Comparison of ENCODE assay signal across 1 cellular context in the genomic region with DNA sequence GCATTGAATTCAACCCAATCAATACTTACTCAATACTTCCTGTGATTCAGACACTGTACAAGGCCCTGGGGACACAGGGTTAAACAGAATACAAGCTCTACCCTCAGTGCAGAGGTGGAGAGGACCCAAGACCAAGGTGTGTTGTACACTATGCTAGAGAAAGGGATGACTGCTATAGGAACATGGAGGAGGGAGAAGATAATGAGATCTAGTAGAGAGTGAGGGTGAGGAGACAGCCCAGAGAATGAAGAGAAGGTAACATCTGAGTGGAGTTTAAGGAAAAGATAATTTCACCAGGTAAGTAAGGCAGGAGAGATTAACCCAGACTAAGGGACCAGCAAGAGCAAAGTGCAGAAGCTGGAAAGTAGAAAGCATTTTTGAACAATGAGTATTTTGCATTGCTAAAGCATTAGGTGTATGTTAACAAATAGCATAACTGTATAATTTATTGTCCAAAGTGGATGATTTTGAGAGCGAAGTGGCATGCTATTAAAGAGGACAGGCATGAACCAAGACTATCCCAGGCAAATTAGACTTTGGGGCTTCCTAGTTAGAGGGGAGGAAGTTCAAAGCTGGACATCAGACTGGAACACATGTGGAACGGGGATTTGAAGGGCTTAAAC.
TF ChIP-seq lines count a peak whose summit lies in the region.

No MANE protein-coding gene starts in this region.

TF ChIP-seq in IMR-90, 13 proteins besides CTCF, POLR2A, EP300 and RAD21:
- TF ChIP-seq MXI1 (IDR thresholded peaks at IDR 0.05; ENCODE audit: borderline replicate concordance, low read depth, low read length), result no peak
